ENCODE assay signal across 18 cellular contexts in genomic region chrX:9874483-9874882, GRCh38.
DNase-seq lines count a peak whose midpoint lies in the region; ATAC-seq, FAIRE-seq and TF ChIP-seq lines count a peak whose summit lies in the region.
"Had no signal": no experiment of that assay in that cellular context is flagged by ENCODE, and none has a peak within 500 bp of the region (broad histone marks: within the 10 kb centered on the region; RNA-seq: fewer than 3 reads in every experiment).

No MANE protein-coding gene starts in this region.

- H3K4me2 ChIP-seq in OCI-LY3 (ENCODE audit: low read length) (peak overlapping the region; percentile 55; the same call in 1 of the 2 replicates), endothelial cell of umbilical vein (ENCODE audit: insufficient read depth, low read length) (no peak overlapping the region)

- no peak for TF ChIP-seq POLR2A in endothelial cell of umbilical vein (IDR thresholded peaks at IDR 0.05; ENCODE audit: low read depth, low read length)
- TF ChIP-seq POLR2A in prostate gland (IDR thresholded peaks at IDR 0.05): no peak
- no peak for TF ChIP-seq POLR2A in transverse colon (IDR thresholded peaks at IDR 0.05)

- no peak for TF ChIP-seq EP300 in transverse colon (IDR thresholded peaks at IDR 0.05; ENCODE audit: low read depth)

- H3K9me1 ChIP-seq in endothelial cell of umbilical vein (replicated peaks; ENCODE audit: control insufficient read depth, extremely low read depth, insufficient read depth, low read length): no peaks in the 10 kb centered on the region

- H3K4me3 ChIP-seq in OCI-LY3 (ENCODE audit: low read length) (no peak overlapping the region), endothelial cell of umbilical vein (replicated peaks in 1 of 3; ENCODE audit: insufficient read depth in 1 of 3, low read depth in 1 of 3, low read length in 3 of 3) (no peak overlapping the region), prostate gland (no peak overlapping the region), transverse colon (no peak overlapping the region)
- H3K4me3 ChIP-seq: body of pancreas, gastroesophageal sphincter, right atrium auricular region, testis, uterus had no signal

- peak; percentile 71 for FAIRE-seq in endothelial cell of umbilical vein (lab: Jason Lieb, UNC)

- dilution Hi-C loops in endothelial cell of umbilical vein (cut with MboI; ENCODE audit: extremely low pct_ligation_motif_present, low sequenced_read_pairs): no loop called here

- POLR2A ChIA-PET in endothelial cell of umbilical vein (lab: Charles Lee): no interaction called here

- DNase-seq in DMS79 (lab: John Stamatoyannopoulos, UW) (peak; percentile 46), endothelial cell of umbilical vein (ENCODE audit: low read depth, low spot score) (no peak), prostate gland (ENCODE audit: low spot score) (peak; percentile 5), transverse colon (no peak), putamen (ENCODE audit: low spot score) (no peak)
- DNase-seq: activated CD8-positive, alpha-beta memory T cell treated with anti-CD3 and anti-CD28 coated beads, Interleukin-2, amount 50 U/mL, for 4 hours; cerebellar nuclear complex; GDM1; NCI-H1930; NK-92 treated with Interleukin-12 subunit alpha and Interleukin-12 subunit beta, amount 100 ng/mL, for 24 hours; uterus had no signal

- in situ Hi-C loops in transverse colon (cut with MboI; ENCODE audit: low pct_ligation_motif_present in 1 of 4, low pct_unique_long_range_greater_than_20kb in 1 of 4, low sequenced_read_pairs in 3 of 4): no loop called here

- ATAC-seq in HG02870 (IDR thresholded peaks at IDR 0.05; ENCODE audit: unreplicated experiment): no peak
- ATAC-seq: body of pancreas, gastroesophageal sphincter, left cardiac atrium had no signal

- no peak overlapping the region for H3K9ac ChIP-seq in OCI-LY3 (ENCODE audit: low read length)
- H3K9ac ChIP-seq in endothelial cell of umbilical vein (replicated peaks; ENCODE audit: extremely low read depth, insufficient read depth, low read length): no peak overlapping the region

- no TSS peak for BruUV-seq in endothelial cell of umbilical vein (replicated peaks; lab: Mats Ljungman, UMichigan)

- CTCF ChIA-PET in endothelial cell of umbilical vein (lab: Charles Lee): no interaction called here

- no peak overlapping the region for H3K27ac ChIP-seq in OCI-LY3 (ENCODE audit: low read length)
- H3K27ac ChIP-seq in endothelial cell of umbilical vein (ENCODE audit: insufficient read depth, low read depth, low read length): no peak overlapping the region
- H3K27ac ChIP-seq in prostate gland: no peak overlapping the region
- no peak overlapping the region for H3K27ac ChIP-seq in transverse colon
- H3K27ac ChIP-seq: body of pancreas, gastroesophageal sphincter, right atrium auricular region, testis, uterus had no signal

- 29% methylated on average over 6 of the region's 6 CpGs for WGBS in prostate gland
- WGBS in transverse colon (ENCODE audit: low coverage in 1 of 2), 2 donors: 76% methylated on average over 6 of the region's 6 CpGs; no CpG with 5 or more reads in 1 of the 2 donors

- no peaks in the 10 kb centered on the region for H3K9me3 ChIP-seq in OCI-LY3 (ENCODE audit: insufficient read depth, low read length)
- H3K9me3 ChIP-seq in endothelial cell of umbilical vein (replicated peaks; ENCODE audit: control insufficient read depth, insufficient read depth, low read length): no peaks in the 10 kb centered on the region
- H3K9me3 ChIP-seq in prostate gland: no peaks in the 10 kb centered on the region
- H3K9me3 ChIP-seq in transverse colon: no peaks in the 10 kb centered on the region
- H3K9me3 ChIP-seq: body of pancreas, gastroesophageal sphincter, right atrium auricular region, testis, uterus had no signal

- no peaks in the 10 kb centered on the region for H3K36me3 ChIP-seq in OCI-LY3 (replicated peaks; ENCODE audit: low read depth, low read length)
- no peaks in the 10 kb centered on the region for H3K36me3 ChIP-seq in endothelial cell of umbilical vein (ENCODE audit: control insufficient read depth in 2 of 2, extremely low read depth in 1 of 2, insufficient read depth in 2 of 2, low read length in 2 of 2)
- no peaks in the 10 kb centered on the region for H3K36me3 ChIP-seq in prostate gland
- H3K36me3 ChIP-seq in transverse colon: no peaks in the 10 kb centered on the region
- H3K36me3 ChIP-seq: gastroesophageal sphincter, right atrium auricular region, uterus had no signal

- H4K20me1 ChIP-seq in OCI-LY3 (ENCODE audit: insufficient read depth, low read length): no peaks in the 10 kb centered on the region
- H4K20me1 ChIP-seq in endothelial cell of umbilical vein (replicated peaks; ENCODE audit: control insufficient read depth, extremely low read depth, insufficient read depth, low read length): no peaks in the 10 kb centered on the region

- TF ChIP-seq CTCF in OCI-LY3 (IDR thresholded peaks at IDR 0.05; ENCODE audit: low read depth, low read length): no peak
- no peak for TF ChIP-seq CTCF in endothelial cell of umbilical vein (IDR thresholded peaks at IDR 0.05; ENCODE audit: extremely low read depth in 1 of 2, insufficient read depth in 1 of 2, low read depth in 1 of 2, low read length in 2 of 2)
- TF ChIP-seq CTCF in prostate gland (IDR thresholded peaks at IDR 0.05): no peak
- TF ChIP-seq CTCF in transverse colon (IDR thresholded peaks at IDR 0.05): no peak

- no peak overlapping the region; the same call in 1 of the 2 replicates for H2AFZ ChIP-seq in OCI-LY3 (ENCODE audit: low read depth, low read length)
- no peak overlapping the region for H2AFZ ChIP-seq in endothelial cell of umbilical vein (ENCODE audit: low read depth, low read length)

- no peaks in the 10 kb centered on the region for H3K79me2 ChIP-seq in OCI-LY3 (ENCODE audit: low read length)
- H3K79me2 ChIP-seq in endothelial cell of umbilical vein (ENCODE audit: control insufficient read depth, insufficient read depth, low read length): no peaks in the 10 kb centered on the region

- intact Hi-C loops in endothelial cell of umbilical vein (cut with micrococcal nuclease): loop anchor here (5.0 kb wide), 1 partner anchor 87 kb away; the partner anchor contains the start of gene SHROOM2
- intact Hi-C loops in prostate gland (cut with DNase I): no loop called here
- intact Hi-C loops in transverse colon (cut with DNase I; ENCODE audit: low total_unique reads): no loop called here

- H3K4me1 ChIP-seq in OCI-LY3 (ENCODE audit: low read length) (no peaks in the 10 kb centered on the region), endothelial cell of umbilical vein (ENCODE audit: control insufficient read depth, extremely low read depth, insufficient read depth, low read length) (peaks cover 3% of the 10 kb centered on the region), prostate gland (replicated peaks) (no peaks in the 10 kb centered on the region), transverse colon (no peaks in the 10 kb centered on the region)
- H3K4me1 ChIP-seq: body of pancreas, gastroesophageal sphincter, right atrium auricular region, testis, uterus had no signal

- no peaks in the 10 kb centered on the region; the same call in 1 of the 2 replicates for H3K27me3 ChIP-seq in OCI-LY3 (ENCODE audit: low read depth, low read length)
- no peaks in the 10 kb centered on the region for H3K27me3 ChIP-seq in endothelial cell of umbilical vein (ENCODE audit: control insufficient read depth in 2 of 2, insufficient read depth in 2 of 2, low read length in 2 of 2)
- no peaks in the 10 kb centered on the region for H3K27me3 ChIP-seq in prostate gland (replicated peaks; ENCODE audit: insufficient read depth)
- H3K27me3 ChIP-seq in transverse colon: no peaks in the 10 kb centered on the region
- H3K27me3 ChIP-seq: body of pancreas, gastroesophageal sphincter, right atrium auricular region, testis, uterus had no signal

TF ChIP-seq in endothelial cell of umbilical vein, 7 proteins besides CTCF, POLR2A, EP300 and RAD21:
- no peak for TF ChIP-seq FOS (IDR thresholded peaks at IDR 0.05; ENCODE audit: borderline replicate concordance, insufficient read depth, low read length)
- TF ChIP-seq GATA2 (IDR thresholded peaks at IDR 0.05; ENCODE audit: insufficient read depth, insufficient read length, low read depth, low read length): no peak
- TF ChIP-seq EZH2 (IDR thresholded peaks at IDR 0.05; ENCODE audit: borderline replicate concordance, low read depth, low read length, severe bottlenecking): no peak
- no peak for TF ChIP-seq MYC (IDR thresholded peaks at IDR 0.05; ENCODE audit: low read depth, low read length)
- TF ChIP-seq JUN (IDR thresholded peaks at IDR 0.05; ENCODE audit: borderline replicate concordance, insufficient read depth, insufficient read length, low read depth): no peak
- no peak for TF ChIP-seq POLR2AphosphoS5 (IDR thresholded peaks at IDR 0.05; ENCODE audit: insufficient read depth, low read depth, low read length)
- no peak for TF ChIP-seq MAX (IDR thresholded peaks at IDR 0.05; ENCODE audit: insufficient read depth, insufficient read length)

Comparison
In these comparisons a context has a peak if more than half of its experiments do, and no peak if none do; other contexts are left out.
1. DNase-seq: peak in DMS79 (single experiment) and prostate gland (single experiment); none in endothelial cell of umbilical vein (single experiment), transverse colon (single experiment) and putamen (single experiment).